ENCODE assay signal across 1 cellular context in genomic region chr2:118554616-118555015, GRCh38.
TF ChIP-seq lines count a peak whose summit lies in the region.

No MANE protein-coding gene starts in this region.

TF ChIP-seq in GM23338, 12 proteins besides CTCF, POLR2A, EP300 and RAD21 (continued from another document):
- TF ChIP-seq ZNF462 (CRISPR knock-in tag; IDR thresholded peaks at IDR 0.05) = no peak
- TF ChIP-seq, protein P1, sequence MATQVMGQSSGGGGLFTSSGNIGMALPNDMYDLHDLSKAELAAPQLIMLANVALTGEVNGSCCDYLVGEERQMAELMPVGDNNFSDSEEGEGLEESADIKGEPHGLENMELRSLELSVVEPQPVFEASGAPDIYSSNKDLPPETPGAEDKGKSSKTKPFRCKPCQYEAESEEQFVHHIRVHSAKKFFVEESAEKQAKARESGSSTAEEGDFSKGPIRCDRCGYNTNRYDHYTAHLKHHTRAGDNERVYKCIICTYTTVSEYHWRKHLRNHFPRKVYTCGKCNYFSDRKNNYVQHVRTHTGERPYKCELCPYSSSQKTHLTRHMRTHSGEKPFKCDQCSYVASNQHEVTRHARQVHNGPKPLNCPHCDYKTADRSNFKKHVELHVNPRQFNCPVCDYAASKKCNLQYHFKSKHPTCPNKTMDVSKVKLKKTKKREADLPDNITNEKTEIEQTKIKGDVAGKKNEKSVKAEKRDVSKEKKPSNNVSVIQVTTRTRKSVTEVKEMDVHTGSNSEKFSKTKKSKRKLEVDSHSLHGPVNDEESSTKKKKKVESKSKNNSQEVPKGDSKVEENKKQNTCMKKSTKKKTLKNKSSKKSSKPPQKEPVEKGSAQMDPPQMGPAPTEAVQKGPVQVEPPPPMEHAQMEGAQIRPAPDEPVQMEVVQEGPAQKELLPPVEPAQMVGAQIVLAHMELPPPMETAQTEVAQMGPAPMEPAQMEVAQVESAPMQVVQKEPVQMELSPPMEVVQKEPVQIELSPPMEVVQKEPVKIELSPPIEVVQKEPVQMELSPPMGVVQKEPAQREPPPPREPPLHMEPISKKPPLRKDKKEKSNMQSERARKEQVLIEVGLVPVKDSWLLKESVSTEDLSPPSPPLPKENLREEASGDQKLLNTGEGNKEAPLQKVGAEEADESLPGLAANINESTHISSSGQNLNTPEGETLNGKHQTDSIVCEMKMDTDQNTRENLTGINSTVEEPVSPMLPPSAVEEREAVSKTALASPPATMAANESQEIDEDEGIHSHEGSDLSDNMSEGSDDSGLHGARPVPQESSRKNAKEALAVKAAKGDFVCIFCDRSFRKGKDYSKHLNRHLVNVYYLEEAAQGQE (IDR thresholded peaks at IDR 0.05; ENCODE audit: unreplicated experiment) = no peak
- no peak for TF ChIP-seq POLR2AphosphoS5 (IDR thresholded peaks at IDR 0.05; ENCODE audit: low read depth)
- TF ChIP-seq, protein P2, sequence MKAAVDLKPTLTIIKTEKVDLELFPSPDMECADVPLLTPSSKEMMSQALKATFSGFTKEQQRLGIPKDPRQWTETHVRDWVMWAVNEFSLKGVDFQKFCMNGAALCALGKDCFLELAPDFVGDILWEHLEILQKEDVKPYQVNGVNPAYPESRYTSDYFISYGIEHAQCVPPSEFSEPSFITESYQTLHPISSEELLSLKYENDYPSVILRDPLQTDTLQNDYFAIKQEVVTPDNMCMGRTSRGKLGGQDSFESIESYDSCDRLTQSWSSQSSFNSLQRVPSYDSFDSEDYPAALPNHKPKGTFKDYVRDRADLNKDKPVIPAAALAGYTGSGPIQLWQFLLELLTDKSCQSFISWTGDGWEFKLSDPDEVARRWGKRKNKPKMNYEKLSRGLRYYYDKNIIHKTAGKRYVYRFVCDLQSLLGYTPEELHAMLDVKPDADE (IDR thresholded peaks at IDR 0.05) = no peak
- no peak for TF ChIP-seq JUNB (IDR thresholded peaks at IDR 0.05; ENCODE audit: unreplicated experiment)
- TF ChIP-seq ZNF114 (CRISPR knock-in tag; IDR thresholded peaks at IDR 0.05) = no peak
- TF ChIP-seq EZH2phosphoT487 (IDR thresholded peaks at IDR 0.05; ENCODE audit: unreplicated experiment) = no peak
- no peak for TF ChIP-seq CREB1 (CRISPR knock-in tag; IDR thresholded peaks at IDR 0.05; ENCODE audit: low read depth)
- no peak for TF ChIP-seq NANOG (IDR thresholded peaks at IDR 0.05; ENCODE audit: borderline replicate concordance)
- no peak for TF ChIP-seq ZNF331 (CRISPR knock-in tag; IDR thresholded peaks at IDR 0.05; ENCODE audit: low read depth)
- TF ChIP-seq EZH2 (IDR thresholded peaks at IDR 0.05; ENCODE audit: low read depth, unreplicated experiment) = no peak
